In genomic region chr15:47185222-47185800, GRCh38 we compare ENCODE assay signal across 9 cellular contexts.
A peak's percentile ranks its signal among the peaks of the same experiment; 100 is the strongest.
DNase-seq lines count a peak whose midpoint lies in the region; ATAC-seq and TF ChIP-seq lines count a peak whose summit lies in the region.
"Had no signal": no experiment of that assay in that cellular context is flagged by ENCODE, and none has a peak within 500 bp of the region (broad histone marks: within the 10 kb centered on the region; RNA-seq: fewer than 3 reads in every experiment).

No MANE protein-coding gene starts in this region.

- peaks cover 91% of the 10 kb centered on the region for H3K27me3 Mint-ChIP-seq in H9 (ENCODE audit: low read depth)

- no peaks in the 10 kb centered on the region for H3K36me3 ChIP-seq in esophagus squamous epithelium
- no peaks in the 10 kb centered on the region for H3K36me3 ChIP-seq in prostate gland
- H3K36me3 ChIP-seq: neutrophil had no signal

- H3K4me3 Mint-ChIP-seq in H9: peak overlapping the region; percentile 65 to 89

- no peaks in the 10 kb centered on the region for H3K79me1 ChIP-seq in H9 (ENCODE audit: insufficient read depth, low read depth, low read length, poor library complexity, severe bottlenecking)

- H3K23ac ChIP-seq in H9 (ENCODE audit: insufficient read length, low read depth, low read length): no peak overlapping the region

- no peaks in the 10 kb centered on the region for H4K20me1 ChIP-seq in H9 (ENCODE audit: control insufficient read depth, insufficient read depth, insufficient read length)

- in situ Hi-C loops in GM13977 (cut with MboI; ENCODE audit: low pct_unique_long_range_greater_than_20kb, low sequenced_read_pairs, unreplicated experiment): loop anchor here (25.0 kb wide), 1 partner anchor 802 kb away; no protein-coding TSS in a partner anchor

- H3K27ac Mint-ChIP-seq in H9: no peak overlapping the region; a peak in 1 of 7 replicates

- no peak overlapping the region for H2BK5ac ChIP-seq in H9 (ENCODE audit: insufficient read length, low read length)

- no peak overlapping the region for H2BK12ac ChIP-seq in H9 (ENCODE audit: insufficient read length, low read depth, low read length)

- no peak overlapping the region for H4K8ac ChIP-seq in H9 (replicated peaks; ENCODE audit: insufficient read length, low read depth, low read length)

- peaks cover 36% of the 10 kb centered on the region; the same call in 1 of the 2 replicates for H3K27me3 ChIP-seq in H9 (ENCODE audit: insufficient read depth, low read length)
- peaks cover 0 to 56% (median 9%) of the 10 kb centered on the region in 4 donors for H3K27me3 ChIP-seq in esophagus squamous epithelium
- H3K27me3 ChIP-seq in prostate gland (replicated peaks; ENCODE audit: insufficient read depth): peaks cover 2% of the 10 kb centered on the region

- peaks cover 13% of the 10 kb centered on the region for H3K23me2 ChIP-seq in H9 (ENCODE audit: insufficient read length, low read depth, low read length, poor library complexity, severe bottlenecking)

- H2BK15ac ChIP-seq in H9 (ENCODE audit: low read depth, low read length): no peak overlapping the region

- no peaks in the 10 kb centered on the region; a peak in 1 of 7 replicates for H3K36me3 Mint-ChIP-seq in H9 (ENCODE audit: insufficient read depth in 1 of 3, low read depth in 3 of 3)

- no peak overlapping the region for H2BK20ac ChIP-seq in H9 (ENCODE audit: low read depth, low read length, poor library complexity, severe bottlenecking)

- H3K18ac ChIP-seq in H9 (ENCODE audit: insufficient read length, low read depth, low read length): no peak overlapping the region

- H3K79me2 ChIP-seq in H9 (ENCODE audit: insufficient read depth, low read length): no peaks in the 10 kb centered on the region

- H3K4me1 ChIP-seq in H9 (ENCODE audit: insufficient read depth, low read length) (peaks cover 2% of the 10 kb centered on the region; the same call in 1 of the 2 replicates), esophagus squamous epithelium (peaks cover 5 to 19% (median 7%) of the 10 kb centered on the region in 3 donors), prostate gland (replicated peaks) (no peaks in the 10 kb centered on the region)

- no peak overlapping the region for H3K4ac ChIP-seq in H9 (ENCODE audit: low read depth, low read length)

- H4K5ac ChIP-seq in H9 (ENCODE audit: insufficient read length, low read depth, low read length): no peak overlapping the region

- H3K9me3 ChIP-seq in H9 (ENCODE audit: control insufficient read depth, low read depth, low read length): no peaks in the 10 kb centered on the region
- H3K9me3 ChIP-seq in esophagus squamous epithelium: no peaks in the 10 kb centered on the region
- H3K9me3 ChIP-seq in prostate gland: no peaks in the 10 kb centered on the region
- H3K9me3 ChIP-seq: neutrophil had no signal

- no peak overlapping the region for H2BK120ac ChIP-seq in H9 (ENCODE audit: low read depth, low read length, poor library complexity, severe bottlenecking)

- H3T11ph ChIP-seq in H9 (ENCODE audit: low read length): no peak overlapping the region

- H3K4me2 ChIP-seq in H9 (ENCODE audit: insufficient read depth, insufficient read length, low read length): peak overlapping the region; percentile 59

- H2AK5ac ChIP-seq in H9 (ENCODE audit: insufficient read length, low read length): no peak overlapping the region

- H3K56ac ChIP-seq in H9 (ENCODE audit: insufficient read length, low read depth, low read length): no peak overlapping the region

- TF ChIP-seq CTCF in H9 (conservative IDR thresholded peaks at IDR 0.05) (no peak), esophagus squamous epithelium (IDR thresholded peaks at IDR 0.05) (no peak), prostate gland (IDR thresholded peaks at IDR 0.05) (no peak), GM13977 (IDR thresholded peaks at IDR 0.05; ENCODE audit: extremely low read depth, insufficient read depth, missing control alignments) (no peak)

- H3K14ac ChIP-seq in H9 (ENCODE audit: insufficient read depth, low read length): no peak overlapping the region

- H3K4me1 Mint-ChIP-seq in H9: peaks cover 38 to 45% of the 10 kb centered on the region in 2 experiments

- no peak overlapping the region for H2AFZ ChIP-seq in H9 (ENCODE audit: low read length)

- DNase-seq in H9 (no peak), NCI-H69 (lab: John Stamatoyannopoulos, UW) (peak; percentile 77), esophagus squamous epithelium (lab: John Stamatoyannopoulos, UW) (no peak), prostate gland (ENCODE audit: low spot score) (no peak), GM13977 (ENCODE audit: low spot score) (no peak)
- no peak for DNase-seq in effector CD4-positive, alpha-beta T cell
- DNase-seq in stimulated activated CD4-positive, alpha-beta T cell treated with anti-CD3 and anti-CD28 coated beads, Interleukin-4, amount 100 ng/mL, for 1 hour: no peak

- WGBS in H9 (ENCODE audit: extremely low coverage, insufficient read length, low lambda C conversion rate): no CpG with 5 or more reads among the region's 15 CpGs
- 20 to 22% methylated on average over 15 of the region's 15 CpGs for WGBS in esophagus squamous epithelium, 2 donors
- 31% methylated on average over 15 of the region's 15 CpGs for WGBS in prostate gland

- no peak overlapping the region for H3K27ac ChIP-seq in H9 (ENCODE audit: insufficient read length, low read depth, low read length)
- H3K27ac ChIP-seq in esophagus squamous epithelium: no peak overlapping the region
- H3K27ac ChIP-seq in prostate gland: no peak overlapping the region
- H3K27ac ChIP-seq: neutrophil had no signal

- H4K91ac ChIP-seq in H9 (ENCODE audit: insufficient read length, low read depth, low read length): no peak overlapping the region

- H3K4me3 ChIP-seq in esophagus squamous epithelium: peak overlapping the region; percentile 22 to 63 (median 45)
- peak overlapping the region; percentile 29 to 32 for H3K4me3 ChIP-seq in prostate gland

- H3K9me3 Mint-ChIP-seq in H9: peaks cover 0 to 1% of the 10 kb centered on the region in 2 experiments; a peak in 3 of 5 replicates

- intact Hi-C loops in esophagus squamous epithelium (cut with DNase I): no loop called here
- intact Hi-C loops in prostate gland (cut with DNase I): no loop called here

- ATAC-seq in HG03565 (IDR thresholded peaks at IDR 0.05; ENCODE audit: unreplicated experiment): no peak

- TF ChIP-seq POLR2A in esophagus squamous epithelium (IDR thresholded peaks at IDR 0.05): no peak
- TF ChIP-seq POLR2A in prostate gland (IDR thresholded peaks at IDR 0.05): no peak

- H3K9ac ChIP-seq in H9 (ENCODE audit: extremely low read depth, insufficient read length, low read length): no peak overlapping the region
